In the genomic region with DNA sequence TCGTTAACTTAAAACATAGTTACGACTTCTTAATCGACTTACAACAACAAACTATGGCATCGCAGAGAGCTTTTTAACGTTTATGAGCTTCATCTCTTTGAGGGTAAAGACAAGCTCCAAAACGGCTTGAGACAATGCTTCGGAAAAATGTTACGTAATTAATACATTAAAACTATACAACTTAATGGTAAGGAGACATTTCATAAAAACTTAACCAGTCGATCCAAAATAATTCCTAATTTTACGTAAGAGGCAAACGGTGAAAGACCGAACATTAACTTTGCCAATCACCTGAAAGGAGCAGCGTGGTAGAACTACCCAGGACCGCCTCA, we compare ENCODE assay signal across 8 cellular contexts. TPM values are rescaled to one million over a fixed set of nuclear protein-coding genes. Genes with fewer than 3 reads are reported as not detected.
A peak's percentile ranks its signal among the peaks of the same experiment; 100 is the strongest.
DNase-seq lines count a peak whose midpoint lies in the region; ATAC-seq, FAIRE-seq and TF ChIP-seq lines count a peak whose summit lies in the region.

No MANE protein-coding gene starts in this region.

- H3K4me3 ChIP-seq in DOHH2 (ENCODE audit: low read length), result peak overlapping the region; percentile 93
- peak overlapping the region; percentile 97 to 99 for H3K4me3 ChIP-seq in Panc1 (ENCODE audit: low read depth in 2 of 2, low read length in 2 of 2)
- peak overlapping the region; percentile 98 for H3K4me3 ChIP-seq in epithelial cell of proximal tubule (ENCODE audit: low read depth, low read length)
- peak overlapping the region; percentile 55 to 81 (median 68) for H3K4me3 ChIP-seq in pancreas

- H3K27me3 ChIP-seq in DOHH2 (ENCODE audit: control insufficient read depth, low read length), result no peaks in the 10 kb centered on the region
- no peaks in the 10 kb centered on the region for H3K27me3 ChIP-seq in Panc1 (ENCODE audit: control insufficient read depth, insufficient read depth, low read length)
- H3K27me3 ChIP-seq in pancreas, result no peaks in the 10 kb centered on the region

- peaks cover 3% of the 10 kb centered on the region; the same call in 1 of the 2 replicates for H3F3A ChIP-seq in DOHH2 (ENCODE audit: control insufficient read depth, insufficient read depth)

- peaks cover 96% of the 10 kb centered on the region for H3K79me2 ChIP-seq in DOHH2 (ENCODE audit: control insufficient read depth, low read length)

- no peaks in the 10 kb centered on the region for H3K9me2 ChIP-seq in DOHH2 (replicated peaks; ENCODE audit: control insufficient read depth, low read length)

- H3K4me1 ChIP-seq in DOHH2 (ENCODE audit: control insufficient read depth, low read length) (peaks cover 63% of the 10 kb centered on the region), Panc1 (ENCODE audit: control insufficient read depth, insufficient read depth, low read length) (peaks cover 52% of the 10 kb centered on the region), pancreas (peaks cover 11 to 41% (median 30%) of the 10 kb centered on the region in 3 donors)

- no peak for DNase-seq in Panc1 (ENCODE audit: low read depth, low spot score)
- no peak for DNase-seq in epithelial cell of proximal tubule (ENCODE audit: low read depth)
- DNase-seq in pancreas, result no peak
- DNase-seq in nucleus accumbens (lab: John Stamatoyannopoulos, UW), result no peak
- DNase-seq in HT-29 (ENCODE audit: low spot score), result no peak
- DNase-seq in stimulated activated CD4-positive, alpha-beta T cell treated with anti-CD3 and anti-CD28 coated beads, Interleukin-4, amount 100 ng/mL, for 24 hours, result no peak

- BruUV-seq in Panc1 (replicated peaks; lab: Mats Ljungman, UMichigan), result TSS peak; percentile 59

- H4K20me1 ChIP-seq in DOHH2 (ENCODE audit: control insufficient read depth, insufficient read depth, low read depth, low read length), result peaks cover 41% of the 10 kb centered on the region

- peak; percentile 39 for FAIRE-seq in pancreas (lab: Jason Lieb, UNC)

- no peak for ATAC-seq in Panc1
- no peak for ATAC-seq in pancreas
- no peak for ATAC-seq in GM21447 (IDR thresholded peaks at IDR 0.05; ENCODE audit: unreplicated experiment)

- POLR2A ChIA-PET in Panc1 (lab: Charles Lee), result no interaction called here

- no peaks in the 10 kb centered on the region for H3K9me3 ChIP-seq in DOHH2 (ENCODE audit: control insufficient read depth, insufficient read depth, low read length)
- H3K9me3 ChIP-seq in Panc1 (ENCODE audit: control insufficient read depth, insufficient read depth, low read depth, low read length), result no peaks in the 10 kb centered on the region
- H3K9me3 ChIP-seq in pancreas, result no peaks in the 10 kb centered on the region

- 0% methylated on average over 14 of the region's 14 CpGs for WGBS in pancreas, 2 donors

- in situ Hi-C loops in Panc1 (cut with HindIII; ENCODE audit: low pct_unique_long_range_greater_than_20kb, low sequenced_read_pairs), result no loop called here

- CTCF ChIA-PET in Panc1 (lab: Charles Lee), result interaction anchor here (0.5 to 1.8 kb wide), 5 partner anchors 9 to 99 kb away, joined by 3 to 11 read pairs (median 5); a partner anchor contains a TSS

- intact Hi-C loops in Panc1 (cut with micrococcal nuclease; ENCODE audit: unreplicated experiment) (loop anchor here (10.0 kb wide), 1 partner anchor 250 kb away; no protein-coding TSS in a partner anchor), pancreas (cut with DNase I) (no loop called here)

- H3K4me2 ChIP-seq in DOHH2 (ENCODE audit: low read length), result peak overlapping the region; percentile 96

- H3K27ac ChIP-seq in DOHH2 (ENCODE audit: low read depth, low read length) (peak overlapping the region; percentile 93; the same call in 1 of the 2 replicates), Panc1 (ENCODE audit: low read length) (peak overlapping the region; percentile 100), pancreas (peak overlapping the region in 2 of 4 donors; percentile 95 to 98)

- TF ChIP-seq CTCF in DOHH2 (IDR thresholded peaks at IDR 0.05; ENCODE audit: low read depth, low read length, poor library complexity, severe bottlenecking) (no peak), Panc1 (IDR thresholded peaks at IDR 0.05) (no peak), epithelial cell of proximal tubule (conservative IDR thresholded peaks at IDR 0.05; ENCODE audit: low read depth, low read length) (no peak), pancreas (IDR thresholded peaks at IDR 0.05) (peak in 1 of 4 donors; percentile 21)

- H3K36me3 ChIP-seq in DOHH2 (ENCODE audit: control insufficient read depth, low read length), result peaks cover 53% of the 10 kb centered on the region
- no peaks in the 10 kb centered on the region; the same call in 1 of the 2 replicates for H3K36me3 ChIP-seq in Panc1 (ENCODE audit: control insufficient read depth, insufficient read depth, low read length)
- no peaks in the 10 kb centered on the region for H3K36me3 ChIP-seq in pancreas

RNA-seq across cellular contexts. Expression of a gene that starts 1.1 kb away (rescaled TPM):
- 208 TPM for total RNA-seq in Panc1 (2021; ENCODE audit: unreplicated experiment)
- 218 TPM for polyA plus RNA-seq in Panc1 (2012; ENCODE audit: insufficient read length)
- 135 and 161 TPM in 2 replicates for total RNA-seq in epithelial cell of proximal tubule
- total RNA-seq in pancreas, result 10 to 100 TPM; 26.4 to 46.2 (median 40.5) TPM
- 10 to 100 TPM in 1 of 2 donors, 1 to 10 TPM in 1; 8.4 to 19.8 TPM for polyA plus RNA-seq in pancreas
- total RNA-seq in HT-29 (2014; rRNA removed; shearing (Covaris generic)), result 743 and 760 TPM in 2 replicates

RNA-seq across cellular contexts. Expression of a gene that starts 1.9 kb away (rescaled TPM):
- 89.6 TPM for total RNA-seq in Panc1 (2021; ENCODE audit: unreplicated experiment)
- 23.8 TPM for polyA plus RNA-seq in Panc1 (2012; ENCODE audit: insufficient read length)
- 40.4 and 42.2 TPM in 2 replicates for total RNA-seq in epithelial cell of proximal tubule
- 10 to 100 TPM; 20.3 to 44.7 (median 34.2) TPM for total RNA-seq in pancreas
- polyA plus RNA-seq in pancreas, result 10 to 100 TPM in 1 of 2 donors, 1 to 10 TPM in 1; 5.9 to 14.7 TPM
- total RNA-seq in HT-29 (2014; rRNA removed; shearing (Covaris generic)), result 43.0 and 43.7 TPM in 2 replicates

RNA-seq across cellular contexts. Expression of a gene that starts 48.5 kb away (rescaled TPM):
- total RNA-seq in Panc1 (2021; ENCODE audit: unreplicated experiment) (18.2 TPM), epithelial cell of proximal tubule (5.9 and 6.4 TPM in 2 replicates), pancreas (10 to 100 TPM in 3 of 6 donors, 1 to 10 TPM in 3; 8.2 to 12.3 (median 10.0) TPM)
- 4.4 TPM for polyA plus RNA-seq in Panc1 (2012; ENCODE audit: insufficient read length)
- 1 to 10 TPM; 2.9 to 6.5 TPM for polyA plus RNA-seq in pancreas
- total RNA-seq in HT-29 (2014; rRNA removed; shearing (Covaris generic)), result 8.1 and 10.1 TPM in 2 replicates
